Comparison of ENCODE assay signal across 8 cellular contexts in the genomic region with DNA sequence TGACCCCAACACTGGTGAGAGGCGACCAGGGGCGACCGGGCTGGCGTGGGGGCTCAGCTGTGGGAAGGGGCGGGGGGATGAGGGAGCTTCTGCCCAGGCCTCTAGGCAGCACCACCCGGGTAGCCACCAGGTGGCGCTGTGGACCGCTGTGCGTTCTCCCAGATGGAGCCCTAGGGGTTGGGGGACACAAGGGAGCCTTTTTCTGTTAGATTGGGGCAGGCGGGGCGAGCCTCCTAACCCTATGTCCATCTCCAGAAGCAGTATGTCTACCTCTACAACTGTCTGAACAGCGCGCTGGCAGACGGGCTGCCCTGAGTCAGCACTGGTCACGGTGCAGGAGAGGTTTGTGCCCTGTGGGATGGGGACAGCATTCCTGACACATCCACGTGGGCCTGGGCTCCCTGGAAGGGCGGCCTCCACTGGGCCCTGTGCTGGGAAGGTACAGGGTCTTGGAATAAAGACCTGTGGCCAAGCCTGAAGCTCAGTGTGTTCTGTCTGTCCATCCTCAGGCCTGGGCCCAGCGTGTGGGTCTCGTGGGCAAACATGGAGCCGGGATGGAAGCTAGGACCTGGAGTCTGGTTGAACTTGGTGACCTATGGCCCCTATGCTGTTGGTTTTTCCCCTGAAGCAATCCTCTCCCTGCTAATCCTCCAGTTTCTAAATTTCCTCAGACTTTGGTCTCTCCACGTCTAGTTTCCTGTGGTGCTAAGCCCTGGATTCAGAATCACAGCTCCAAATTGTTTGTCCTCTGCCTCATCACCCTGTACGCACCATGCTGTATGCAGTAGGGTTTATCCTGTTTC. TPM values are rescaled to one million over a fixed set of nuclear protein-coding genes. Genes with fewer than 3 reads are reported as not detected.
DNase-seq lines count a peak whose midpoint lies in the region; ATAC-seq and TF ChIP-seq lines count a peak whose summit lies in the region.

No MANE protein-coding gene starts in this region.

- peak overlapping the region; percentile 83; the same call in 1 of the 2 replicates for H3K14ac ChIP-seq in IMR-90 (replicated peaks; ENCODE audit: low read depth, low read length)

- no peak overlapping the region for H3K4me3 ChIP-seq in IMR-90 (ENCODE audit: insufficient read depth, low read depth, low read length)
- no peak overlapping the region for H3K4me3 ChIP-seq in adrenal gland
- H3K4me3 ChIP-seq in right cardiac atrium (ENCODE audit: low read length), result no peak overlapping the region
- H3K4me3 ChIP-seq in gastrocnemius medialis, result no peak overlapping the region

- H3K9me3 ChIP-seq in IMR-90 (ENCODE audit: control insufficient read depth, insufficient read depth, low read length) (no peaks in the 10 kb centered on the region), T-helper 17 cell (ENCODE audit: control insufficient read depth, low read length, poor library complexity, severe bottlenecking) (no peaks in the 10 kb centered on the region), adrenal gland (replicated peaks in 1 of 3) (no peaks in the 10 kb centered on the region), right cardiac atrium (ENCODE audit: control insufficient read depth, low read length) (no peaks in the 10 kb centered on the region), gastrocnemius medialis (no peaks in the 10 kb centered on the region)

- POLR2A ChIA-PET in IMR-90 (lab: Charles Lee; ENCODE audit: unreplicated experiment), result interaction anchor here (0.6 kb wide), 1 partner anchor 104 kb away, joined by 3 read pairs; no protein-coding TSS in a partner anchor

- H3K36me3 Mint-ChIP-seq in T-helper 17 cell (ENCODE audit: low read depth), result peaks cover 5% of the 10 kb centered on the region

- in situ Hi-C loops in IMR-90 (cut with MboI; ENCODE audit: low sequenced_read_pairs) (loop anchor here (10.0 kb wide), 3 partner anchors 156 to 496 kb away; a partner anchor contains a TSS), gastrocnemius medialis (cut with MboI; ENCODE audit: low sequenced_read_pairs in 4 of 4) (loop anchor here in 3 of 4 donors (10.0 to 25.0 kb wide), 4 partner anchors 149 to 649 kb away; a partner anchor contains a TSS)

- H3K27ac ChIP-seq in IMR-90 (ENCODE audit: insufficient read depth, low read length), result peak overlapping the region; percentile 18
- no peak overlapping the region for H3K27ac ChIP-seq in adrenal gland
- no peak overlapping the region for H3K27ac ChIP-seq in right cardiac atrium (ENCODE audit: low read length)
- H3K27ac ChIP-seq in gastrocnemius medialis, result no peak overlapping the region

- H3K23ac ChIP-seq in IMR-90 (ENCODE audit: low read depth, low read length), result peak overlapping the region; percentile 56

- CTCF ChIA-PET in IMR-90 (lab: Yijun Ruan, JAX), result interaction anchor here (0.6 to 4.1 kb wide), 11 partner anchors 104 to 477 kb away, joined by 3 to 74 read pairs (median 4); no protein-coding TSS in a partner anchor

- H3K27me3 ChIP-seq in IMR-90 (ENCODE audit: control insufficient read depth, insufficient read depth, low read length) (no peaks in the 10 kb centered on the region), adrenal gland (no peaks in the 10 kb centered on the region), right cardiac atrium (ENCODE audit: control insufficient read depth, insufficient read depth) (no peaks in the 10 kb centered on the region), gastrocnemius medialis (peaks cover 13 to 24% (median 14%) of the 10 kb centered on the region in 3 donors)

- H3K4me1 Mint-ChIP-seq in T-helper 17 cell, result peaks cover 22% of the 10 kb centered on the region

- H3K36me3 ChIP-seq in IMR-90 (ENCODE audit: control insufficient read depth, insufficient read depth, low read length), result peaks cover 7% of the 10 kb centered on the region
- H3K36me3 ChIP-seq in adrenal gland (replicated peaks in 1 of 2), result no peaks in the 10 kb centered on the region
- H3K36me3 ChIP-seq in gastrocnemius medialis, result no peaks in the 10 kb centered on the region

- peak overlapping the region; percentile 97; the same call in 2 of the 3 replicates for H2BK15ac ChIP-seq in IMR-90 (ENCODE audit: low read depth, low read length)

- peak overlapping the region; percentile 99 for H2BK120ac ChIP-seq in IMR-90 (ENCODE audit: low read depth, low read length)

- peak overlapping the region; percentile 88 for H2AFZ ChIP-seq in IMR-90 (replicated peaks; ENCODE audit: low read length, poor library complexity)

- H2AK9ac ChIP-seq in IMR-90 (replicated peaks; ENCODE audit: low read depth, low read length, poor library complexity), result peak overlapping the region; percentile 96

- H2AK5ac ChIP-seq in IMR-90 (ENCODE audit: low read depth, low read length), result peak overlapping the region; percentile 99

- H4K5ac ChIP-seq in IMR-90 (ENCODE audit: low read depth, low read length), result peak overlapping the region; percentile 61

- H4K20me1 ChIP-seq in IMR-90 (ENCODE audit: insufficient read depth, low read length), result no peaks in the 10 kb centered on the region

- peak; percentile 64 for DNase-seq in GDM1 (lab: John Stamatoyannopoulos, UW)
- peak; percentile 55 for DNase-seq in IMR-90
- DNase-seq in T-helper 17 cell, result peak; percentile 56 to 80 (median 73)
- DNase-seq in adrenal gland, result peak; percentile 61 to 83 (median 80)
- DNase-seq in right cardiac atrium, result peak; percentile 73 to 91 (median 89)
- no peak for DNase-seq in gastrocnemius medialis

- H3K9ac ChIP-seq in IMR-90 (ENCODE audit: low read depth, low read length), result no peak overlapping the region

- TF ChIP-seq CTCF in IMR-90 (conservative IDR thresholded peaks at IDR 0.05; ENCODE audit: low read depth, low read length) (peak; percentile 75), adrenal gland (IDR thresholded peaks at IDR 0.05) (peak; percentile 71 to 91 (median 77)), gastrocnemius medialis (IDR thresholded peaks at IDR 0.05 in 4 of 5, conservative IDR thresholded peaks at IDR 0.05 in 1 of 5) (peak in 4 of 5 experiments; percentile 56 to 85 (median 69))

- no TSS peak for BruUV-seq in IMR-90 (replicated peaks; lab: Mats Ljungman, UMichigan)

- peaks cover 61% of the 10 kb centered on the region for H3K27me3 Mint-ChIP-seq in T-helper 17 cell

- TF ChIP-seq RAD21 in IMR-90 (IDR thresholded peaks at IDR 0.05; ENCODE audit: low read length), result peak; percentile 79

- H3K4me2 ChIP-seq in IMR-90 (ENCODE audit: low read depth, low read length), result no peak overlapping the region

- H4K91ac ChIP-seq in IMR-90 (ENCODE audit: insufficient read depth, low read depth, low read length), result peak overlapping the region; percentile 94

- 0 out of 2 replicates have a peak, but pooled peaks cover 3% of the 10 kb centered on the region for H3K9me1 ChIP-seq in IMR-90 (ENCODE audit: insufficient read depth, low read length)

- WGBS in IMR-90 (ENCODE audit: extremely low coverage in 2 of 2, insufficient read length in 1 of 2), 2 experiments, result 0% methylated on average over 1 of the region's 22 CpGs; no CpG with 5 or more reads in 1 of the 2 experiments
- 38 to 62% (median 49%) methylated on average over 10 to 22 of the region's 22 CpGs for whole genome bisulfite sequencing in adrenal gland, 4 donors
- WGBS in right cardiac atrium, result 35% methylated on average over 22 of the region's 22 CpGs

- ATAC-seq in IMR-90 (ENCODE audit: low read depth), result peak; percentile 53
- peak; percentile 69 for ATAC-seq in T-helper 17 cell
- ATAC-seq in right cardiac atrium, result peak; percentile 53 to 62
- peak in 1 of 2 donors; percentile 34 for ATAC-seq in gastrocnemius medialis
- ATAC-seq in HG03025 (IDR thresholded peaks at IDR 0.05; ENCODE audit: low FRiP score, unreplicated experiment), result no peak
- ATAC-seq in GM18502 (IDR thresholded peaks at IDR 0.05; ENCODE audit: poor library complexity, unreplicated experiment), result no peak

- H3K56ac ChIP-seq in IMR-90 (ENCODE audit: extremely low read depth, insufficient read depth, low read length), result peak overlapping the region; percentile 30; the same call in 1 of the 2 replicates

- no peak overlapping the region for H3K27ac Mint-ChIP-seq in T-helper 17 cell

- peak overlapping the region; percentile 99 for H2BK20ac ChIP-seq in IMR-90 (ENCODE audit: low read depth, low read length)

- no peak overlapping the region for H3K4me3 Mint-ChIP-seq in T-helper 17 cell

- peaks cover under 1 to 37% of the 10 kb centered on the region in 2 experiments; a peak in 3 of 4 replicates for H3K79me1 ChIP-seq in IMR-90 (ENCODE audit: low read depth in 1 of 2, low read length in 2 of 2)

- dilution Hi-C loops in IMR-90 (cut with HindIII; ENCODE audit: low sequenced_read_pairs, unreplicated experiment), result no loop called here

- H2BK5ac ChIP-seq in IMR-90 (ENCODE audit: low read depth, low read length, poor library complexity, severe bottlenecking), result peak overlapping the region; percentile 69

- intact Hi-C loops in IMR-90 (cut with micrococcal nuclease) (loop anchor here (1.0 to 5.0 kb wide), 3 partner anchors 108 to 654 kb away; no protein-coding TSS in a partner anchor), adrenal gland (cut with DNase I) (loop anchor here (5.0 to 10.0 kb wide), 4 partner anchors 104 to 494 kb away; a partner anchor contains a TSS), right cardiac atrium (cut with DNase I) (loop anchor here in 2 of 4 donors (5.0 to 10.0 kb wide), 3 partner anchors 106 to 499 kb away; no protein-coding TSS in a partner anchor), gastrocnemius medialis (cut with DNase I; ENCODE audit: low total_unique reads) (loop anchor here (10.0 kb wide), 1 partner anchor 656 kb away; no protein-coding TSS in a partner anchor)

- peak overlapping the region; percentile 70 to 96 for H4K8ac ChIP-seq in IMR-90 (ENCODE audit: low read depth in 2 of 2, low read length in 2 of 2)

- peaks cover 35% of the 10 kb centered on the region for H3K4me1 ChIP-seq in IMR-90 (ENCODE audit: control insufficient read depth, insufficient read depth, low read length)
- peaks cover 19 to 23% of the 10 kb centered on the region in 2 donors for H3K4me1 ChIP-seq in adrenal gland (replicated peaks in 1 of 2)
- H3K4me1 ChIP-seq in right cardiac atrium (ENCODE audit: control insufficient read depth, insufficient read depth, low read length), result no peaks in the 10 kb centered on the region
- peaks cover 0 to 8% of the 10 kb centered on the region in 2 donors for H3K4me1 ChIP-seq in gastrocnemius medialis

- H3K18ac ChIP-seq in IMR-90 (ENCODE audit: low read depth, low read length), result peak overlapping the region; percentile 30; the same call in 1 of the 2 replicates

- H3K4ac ChIP-seq in IMR-90 (ENCODE audit: low read depth, low read length), result peak overlapping the region; percentile 98

- TF ChIP-seq POLR2A in IMR-90 (IDR thresholded peaks at IDR 0.05; ENCODE audit: low read depth, low read length) (no peak), adrenal gland (IDR thresholded peaks at IDR 0.05) (no peak), gastrocnemius medialis (IDR thresholded peaks at IDR 0.05) (no peak)

RNA-seq across cellular contexts. Expression of a gene that starts 23.1 kb away (rescaled TPM):
- total RNA-seq in IMR-90 (2012; rRNA removed) (92.7 and 95.8 TPM in 2 replicates), T-helper 17 cell (10 to 100 TPM; 40.0 to 42.0 TPM), adrenal gland (10 to 100 TPM; 59.0 to 93.7 (median 72.9) TPM), right cardiac atrium (10 to 100 TPM; 31.5 to 33.6 (median 32.8) TPM), gastrocnemius medialis (10 to 100 TPM; 26.6 to 28.0 (median 26.9) TPM)
- polyA plus RNA-seq in IMR-90 (2012; rRNA removed) (59.9 and 65.7 TPM in 2 replicates), adrenal gland (10 to 100 TPM; 18.8 to 89.6 (median 20.1) TPM), right cardiac atrium (21.1 TPM)
- 16.7 and 23.9 TPM in 2 replicates for polyA plus RNA-seq in IMR-90 (2012; cell fraction: cytosol; rRNA removed)
- 32.2 and 53.4 TPM in 2 replicates for polyA plus RNA-seq in IMR-90 (2012; cell fraction: nucleus; rRNA removed; ENCODE audit: low replicate concordance)

Comparison
In these comparisons a context has a peak if more than half of its experiments do, and no peak if none do; other contexts are left out.
1. DNase-seq: peak in GDM1 (single experiment), IMR-90 (single experiment), T-helper 17 cell (3 of 3), adrenal gland (7 of 7) and right cardiac atrium (3 of 3); none in gastrocnemius medialis (0 of 2).
2. ATAC-seq: peak in IMR-90 (single experiment), T-helper 17 cell (single experiment) and right cardiac atrium (2 of 2); none in HG03025 (single experiment) and GM18502 (single experiment).
3. Peak in every context shown above with its lines, with median percentiles within 50 percentile points of each other: CTCF ChIP-seq.